Comparison of ENCODE assay signal across 25 cellular contexts in genomic region chr16:88066234-88066633, GRCh38.
DNase-seq lines count a peak whose midpoint lies in the region; ATAC-seq and TF ChIP-seq lines count a peak whose summit lies in the region.
"Had no signal": no experiment of that assay in that cellular context is flagged by ENCODE, and none has a peak within 500 bp of the region (broad histone marks: within the 10 kb centered on the region; RNA-seq: fewer than 3 reads in every experiment).

No MANE protein-coding gene starts in this region.

- H3K4me3 ChIP-seq in heart left ventricle: no peak overlapping the region
- H3K4me3 ChIP-seq in left ventricle myocardium inferior: no peak overlapping the region
- no peak overlapping the region for H3K4me3 ChIP-seq in spleen
- H3K4me3 ChIP-seq in CD4-positive, alpha-beta memory T cell (ENCODE audit: low read length in 2 of 2): no peak overlapping the region
- H3K4me3 ChIP-seq: GM23248, HAP-1 had no signal

- TF ChIP-seq POLR2A in heart left ventricle (IDR thresholded peaks at IDR 0.05) (no peak), spleen (IDR thresholded peaks at IDR 0.05) (no peak)

- POLR2A ChIA-PET in activated B cell treated with CpG ODN at 0.5 μM for 24 hours (lab: Charles Lee): interaction anchor here (0.8 to 1.3 kb wide), 4 partner anchors 17 to 110 kb away, joined by 3 to 6 read pairs (median 3); no protein-coding TSS in a partner anchor
- POLR2A ChIA-PET in CD4-positive, alpha-beta memory T cell (lab: Charles Lee; ENCODE audit: partially characterized antibody): no interaction called here

- H3K27me3 ChIP-seq in heart left ventricle (no peaks in the 10 kb centered on the region), left ventricle myocardium inferior (ENCODE audit: low read depth) (no peaks in the 10 kb centered on the region), spleen (replicated peaks in 1 of 7) (no peaks in the 10 kb centered on the region)
- no peaks in the 10 kb centered on the region for H3K27me3 ChIP-seq in CD4-positive, alpha-beta memory T cell (ENCODE audit: insufficient read depth, low read length)
- H3K27me3 ChIP-seq: BE2C had no signal

- H3K27ac Mint-ChIP-seq in activated B cell treated with CpG ODN at 0.5 μM for 24 hours: peak overlapping the region; percentile 61
- no peak overlapping the region for H3K27ac Mint-ChIP-seq in CD4-positive, alpha-beta memory T cell
- H3K27ac Mint-ChIP-seq in activated naive CD4-positive, alpha-beta T cell treated with anti-CD3 and anti-CD28 coated beads for 36 hours: no peak overlapping the region
- H3K27ac Mint-ChIP-seq: CD4-positive, alpha-beta T cell; HFFc6 had no signal

- H3K27ac ChIP-seq in heart left ventricle (no peak overlapping the region), left ventricle myocardium inferior (replicated peaks) (no peak overlapping the region), spleen (no peak overlapping the region)
- no peak overlapping the region for H3K27ac ChIP-seq in CD4-positive, alpha-beta memory T cell (ENCODE audit: low read depth, low read length)
- H3K27ac ChIP-seq: 22Rv1, GM23248, KMS-11 had no signal

- H3K36me3 ChIP-seq in heart left ventricle (peaks cover 0 to 38% (median 16%) of the 10 kb centered on the region in 9 donors), left ventricle myocardium inferior (peaks cover 26% of the 10 kb centered on the region), spleen (peaks cover 0 to 100% (median 19%) of the 10 kb centered on the region in 6 donors)
- H3K36me3 ChIP-seq in CD4-positive, alpha-beta memory T cell (ENCODE audit: insufficient read depth, low read length): peaks cover 16% of the 10 kb centered on the region
- H3K36me3 ChIP-seq: BE2C had no signal

- H3K9me3 ChIP-seq in heart left ventricle: no peaks in the 10 kb centered on the region
- H3K9me3 ChIP-seq in left ventricle myocardium inferior (replicated peaks): no peaks in the 10 kb centered on the region
- H3K9me3 ChIP-seq in spleen: no peaks in the 10 kb centered on the region
- H3K9me3 ChIP-seq in CD4-positive, alpha-beta memory T cell (ENCODE audit: control insufficient read depth in 1 of 2, low read length in 2 of 2): no peaks in the 10 kb centered on the region
- H3K9me3 ChIP-seq: BE2C, HAP-1 had no signal

- ATAC-seq in heart left ventricle (no peak), activated B cell treated with CpG ODN at 0.5 μM for 24 hours (ENCODE audit: low read depth) (no peak)

- 88 to 96% (median 94%) methylated on average over 10 of the region's 10 CpGs for WGBS in heart left ventricle, 4 donors
- 90 to 93% (median 91%) methylated on average over 10 of the region's 10 CpGs for WGBS in spleen, 5 donors

- no peaks in the 10 kb centered on the region for H3K27me3 Mint-ChIP-seq in activated B cell treated with CpG ODN at 0.5 μM for 24 hours
- H3K27me3 Mint-ChIP-seq in CD4-positive, alpha-beta memory T cell: no peaks in the 10 kb centered on the region
- no peaks in the 10 kb centered on the region for H3K27me3 Mint-ChIP-seq in activated naive CD4-positive, alpha-beta T cell treated with anti-CD3 and anti-CD28 coated beads for 36 hours (ENCODE audit: low read depth)
- H3K27me3 Mint-ChIP-seq: CD4-positive, alpha-beta T cell; IgD-negative memory B cell had no signal

- peaks cover 47% of the 10 kb centered on the region for H3K4me1 Mint-ChIP-seq in activated B cell treated with CpG ODN at 0.5 μM for 24 hours
- H3K4me1 Mint-ChIP-seq in CD4-positive, alpha-beta memory T cell: no peaks in the 10 kb centered on the region
- no peaks in the 10 kb centered on the region for H3K4me1 Mint-ChIP-seq in activated naive CD4-positive, alpha-beta T cell treated with anti-CD3 and anti-CD28 coated beads for 36 hours (ENCODE audit: low read depth)

- DNase-seq in heart left ventricle (peak in 3 of 5 donors; percentile 5 to 15 (median 8)), left ventricle myocardium inferior (no peak), activated B cell treated with CpG ODN at 0.5 μM for 24 hours (no peak), left kidney (ENCODE audit: low read depth, low spot score) (peak; percentile 32), spleen (peak; percentile 21), mesenteric fat pad (ENCODE audit: low spot score) (no peak)
- DNase-seq in CD4-positive, alpha-beta memory T cell: no peak
- no peak for DNase-seq in activated naive CD4-positive, alpha-beta T cell treated with anti-CD3 and anti-CD28 coated beads for 36 hours
- DNase-seq: BE2C; CD4-positive, alpha-beta T cell; COR-L47; DMS53; GM23248; HFFc6; MM.1S; NCI-H1417; NCI-H1694; NCI-H2029 treated with DMSO at 0.1 percent for 48 hours; NCI-H446 treated with DMSO at 0.1 percent for 48 hours; RPMI8226; SHP77 had no signal

- intact Hi-C loops in heart left ventricle (cut with DNase I) (no loop called here), left ventricle myocardium inferior (cut with micrococcal nuclease) (no loop called here), activated B cell treated with CpG ODN at 0.5 μM for 24 hours (cut with micrococcal nuclease) (no loop called here), spleen (cut with DNase I; ENCODE audit: low total_unique reads) (no loop called here)
- intact Hi-C loops in CD4-positive, alpha-beta memory T cell (cut with micrococcal nuclease): no loop called here
- intact Hi-C loops in activated naive CD4-positive, alpha-beta T cell treated with anti-CD3 and anti-CD28 coated beads for 36 hours (cut with micrococcal nuclease): no loop called here

- H3K4me1 ChIP-seq in heart left ventricle: peaks cover 0 to 22% (median 12%) of the 10 kb centered on the region in 12 donors
- peaks cover 22% of the 10 kb centered on the region for H3K4me1 ChIP-seq in left ventricle myocardium inferior
- peaks cover 0 to 35% (median 17%) of the 10 kb centered on the region in 6 donors for H3K4me1 ChIP-seq in spleen
- no peaks in the 10 kb centered on the region for H3K4me1 ChIP-seq in CD4-positive, alpha-beta memory T cell (ENCODE audit: insufficient read depth, low read length)
- H3K4me1 ChIP-seq: BE2C, HAP-1 had no signal

- CTCF ChIA-PET in activated B cell treated with CpG ODN at 0.5 μM for 24 hours (lab: Charles Lee): no interaction called here
- CTCF ChIA-PET in CD4-positive, alpha-beta memory T cell (lab: Charles Lee; ENCODE audit: partially characterized antibody): no interaction called here
- CTCF ChIA-PET in activated naive CD4-positive, alpha-beta T cell treated with anti-CD3 and anti-CD28 coated beads for 36 hours (lab: Charles Lee): no interaction called here

- TF ChIP-seq CTCF in heart left ventricle (IDR thresholded peaks at IDR 0.05) (no peak), left ventricle myocardium inferior (IDR thresholded peaks at IDR 0.05; ENCODE audit: borderline replicate concordance) (no peak), activated B cell treated with CpG ODN at 0.5 μM for 24 hours (IDR thresholded peaks at IDR 0.05) (no peak), spleen (IDR thresholded peaks at IDR 0.05 in 8 of 11, conservative IDR thresholded peaks at IDR 0.05 in 3 of 11) (no peak)

- peaks cover 49% of the 10 kb centered on the region for H3K36me3 Mint-ChIP-seq in activated B cell treated with CpG ODN at 0.5 μM for 24 hours (ENCODE audit: low read depth)
- peaks cover 17 to 37% of the 10 kb centered on the region in 2 donors for H3K36me3 Mint-ChIP-seq in CD4-positive, alpha-beta memory T cell
- peaks cover 6% of the 10 kb centered on the region for H3K36me3 Mint-ChIP-seq in activated naive CD4-positive, alpha-beta T cell treated with anti-CD3 and anti-CD28 coated beads for 36 hours (ENCODE audit: low read depth)

- H3K9me3 Mint-ChIP-seq in activated B cell treated with CpG ODN at 0.5 μM for 24 hours: no peaks in the 10 kb centered on the region
- H3K9me3 Mint-ChIP-seq in CD4-positive, alpha-beta memory T cell: no peaks in the 10 kb centered on the region
- no peaks in the 10 kb centered on the region for H3K9me3 Mint-ChIP-seq in activated naive CD4-positive, alpha-beta T cell treated with anti-CD3 and anti-CD28 coated beads for 36 hours
- H3K9me3 Mint-ChIP-seq: CD4-positive, alpha-beta T cell; HFFc6; IgD-negative memory B cell had no signal

- no peak overlapping the region for H3K4me3 Mint-ChIP-seq in activated B cell treated with CpG ODN at 0.5 μM for 24 hours
- H3K4me3 Mint-ChIP-seq in CD4-positive, alpha-beta memory T cell: no peak overlapping the region
- no peak overlapping the region for H3K4me3 Mint-ChIP-seq in activated naive CD4-positive, alpha-beta T cell treated with anti-CD3 and anti-CD28 coated beads for 36 hours
- H3K4me3 Mint-ChIP-seq: CD4-positive, alpha-beta T cell; HFFc6 had no signal

Comparison
In these comparisons a context has a peak if more than half of its experiments do, and no peak if none do; other contexts are left out.
1. DNase-seq: peak in heart left ventricle (3 of 5), left kidney (single experiment) and spleen (single experiment); none in left ventricle myocardium inferior (single experiment), activated B cell treated with CpG ODN at 0.5 μM for 24 hours (single experiment), mesenteric fat pad (single experiment), CD4-positive, alpha-beta memory T cell (0 of 5) and activated naive CD4-positive, alpha-beta T cell treated with anti-CD3 and anti-CD28 coated beads for 36 hours (single experiment).